ENCODE assay signal across 9 cellular contexts in genomic region chr21:41932576-41933258, GRCh38. TPM values are rescaled to one million over a fixed set of nuclear protein-coding genes. Genes with fewer than 3 reads are reported as not detected.
A peak's percentile ranks its signal among the peaks of the same experiment; 100 is the strongest.
DNase-seq lines count a peak whose midpoint lies in the region; ATAC-seq, FAIRE-seq and TF ChIP-seq lines count a peak whose summit lies in the region.
"Had no signal": no experiment of that assay in that cellular context is flagged by ENCODE, and none has a peak within 500 bp of the region (broad histone marks: within the 10 kb centered on the region; RNA-seq: fewer than 3 reads in every experiment).

No MANE protein-coding gene starts in this region.

- dilution Hi-C loops in endothelial cell of umbilical vein (cut with MboI; ENCODE audit: extremely low pct_ligation_motif_present, low sequenced_read_pairs): no loop called here

- intact Hi-C loops in endothelial cell of umbilical vein (cut with micrococcal nuclease): loop anchor here (1.0 to 5.0 kb wide), 6 partner anchors 26 to 185 kb away; partner anchors contain the start of gene PRDM15

- H3K4me3 ChIP-seq in BLaER1 (no peak overlapping the region), endothelial cell of umbilical vein (replicated peaks in 1 of 3; ENCODE audit: insufficient read depth in 1 of 3, low read depth in 1 of 3, low read length in 3 of 3) (no peak overlapping the region)

- H3K36me3 ChIP-seq in BLaER1: peaks cover 12% of the 10 kb centered on the region
- no peaks in the 10 kb centered on the region for H3K36me3 ChIP-seq in endothelial cell of umbilical vein (ENCODE audit: control insufficient read depth in 2 of 2, extremely low read depth in 1 of 2, insufficient read depth in 2 of 2, low read length in 2 of 2)

- H3K4me2 ChIP-seq in BLaER1: peak overlapping the region; percentile 67
- peak overlapping the region; percentile 48 for H3K4me2 ChIP-seq in endothelial cell of umbilical vein (ENCODE audit: insufficient read depth, low read length)

- H3K4me1 Mint-ChIP-seq in natural killer cell treated with Interleukin-12 subunit alpha and Interleukin-12 subunit beta and Interleukin-15 and Interleukin-18, amount 100 ng/mL, for 72 hours (ENCODE audit: low read depth in 2 of 2): peaks cover 10 to 25% of the 10 kb centered on the region in 2 donors

- no peak overlapping the region for H3K9ac ChIP-seq in BLaER1
- H3K9ac ChIP-seq in endothelial cell of umbilical vein (replicated peaks; ENCODE audit: extremely low read depth, insufficient read depth, low read length): peak overlapping the region; percentile 57

- no peaks in the 10 kb centered on the region for H3K9me1 ChIP-seq in endothelial cell of umbilical vein (replicated peaks; ENCODE audit: control insufficient read depth, extremely low read depth, insufficient read depth, low read length)

- no peaks in the 10 kb centered on the region for H3K36me3 Mint-ChIP-seq in natural killer cell treated with Interleukin-12 subunit alpha and Interleukin-12 subunit beta and Interleukin-15 and Interleukin-18, amount 100 ng/mL, for 72 hours

- peak; percentile 48 for FAIRE-seq in endothelial cell of umbilical vein (lab: Jason Lieb, UNC)

- H3K9me3 Mint-ChIP-seq in natural killer cell treated with Interleukin-12 subunit alpha and Interleukin-12 subunit beta and Interleukin-15 and Interleukin-18, amount 100 ng/mL, for 72 hours: no peaks in the 10 kb centered on the region

- no peak for TF ChIP-seq CTCF in endothelial cell of umbilical vein (IDR thresholded peaks at IDR 0.05; ENCODE audit: extremely low read depth in 1 of 2, insufficient read depth in 1 of 2, low read depth in 1 of 2, low read length in 2 of 2)

- no TSS peak for BruUV-seq in endothelial cell of umbilical vein (replicated peaks; lab: Mats Ljungman, UMichigan)

- TF ChIP-seq POLR2A in endothelial cell of umbilical vein (IDR thresholded peaks at IDR 0.05; ENCODE audit: low read depth, low read length): no peak

- CTCF ChIA-PET in endothelial cell of umbilical vein (lab: Charles Lee): interaction anchor here (0.6 to 5.1 kb wide), 29 partner anchors 12 to 650 kb away, joined by 3 to 93 read pairs (median 4); partner anchors contain the start of genes PRDM15 and UMODL1

- POLR2A ChIA-PET in endothelial cell of umbilical vein (lab: Charles Lee): interaction anchor here (0.7 to 1.3 kb wide), 3 partner anchors 15 to 84 kb away, joined by 3 to 4 read pairs (median 4); no protein-coding TSS in a partner anchor

- H3K79me2 ChIP-seq in endothelial cell of umbilical vein (ENCODE audit: control insufficient read depth, insufficient read depth, low read length): peaks cover 15% of the 10 kb centered on the region

- H3K27ac Mint-ChIP-seq in natural killer cell treated with Interleukin-12 subunit alpha and Interleukin-12 subunit beta and Interleukin-15 and Interleukin-18, amount 100 ng/mL, for 72 hours: no peak overlapping the region

- no peaks in the 10 kb centered on the region for H3K27me3 ChIP-seq in BLaER1
- no peaks in the 10 kb centered on the region for H3K27me3 ChIP-seq in endothelial cell of umbilical vein (ENCODE audit: control insufficient read depth in 2 of 2, insufficient read depth in 2 of 2, low read length in 2 of 2)

- peak overlapping the region; percentile 27 for H3K4me3 Mint-ChIP-seq in natural killer cell treated with Interleukin-12 subunit alpha and Interleukin-12 subunit beta and Interleukin-15 and Interleukin-18, amount 100 ng/mL, for 72 hours

- ATAC-seq in natural killer cell treated with Interleukin-12 subunit alpha and Interleukin-12 subunit beta and Interleukin-15 and Interleukin-18, amount 100 ng/mL, for 72 hours: no peak
- no peak for ATAC-seq in HG02759 (IDR thresholded peaks at IDR 0.05; ENCODE audit: unreplicated experiment)
- ATAC-seq: activated CD4-positive, CD25-positive, alpha-beta regulatory T cell treated with anti-CD3 and anti-CD28 coated beads, Interleukin-2, amount 50 U/mL, for 24 hours had no signal

- H3K9me3 ChIP-seq in BLaER1 (0 out of 2 replicates have a peak, but pooled peaks cover 7% of the 10 kb centered on the region), endothelial cell of umbilical vein (replicated peaks; ENCODE audit: control insufficient read depth, insufficient read depth, low read length) (no peaks in the 10 kb centered on the region)

- no peaks in the 10 kb centered on the region for H4K20me1 ChIP-seq in BLaER1
- no peaks in the 10 kb centered on the region for H4K20me1 ChIP-seq in endothelial cell of umbilical vein (replicated peaks; ENCODE audit: control insufficient read depth, extremely low read depth, insufficient read depth, low read length)

- peak; percentile 39 for DNase-seq in NCI-H2107 (lab: John Stamatoyannopoulos, UW)
- DNase-seq in endothelial cell of umbilical vein (ENCODE audit: low read depth, low spot score): no peak
- DNase-seq in natural killer cell treated with Interleukin-12 subunit alpha and Interleukin-12 subunit beta and Interleukin-15 and Interleukin-18, amount 100 ng/mL, for 72 hours (ENCODE audit: low spot score): no peak
- DNase-seq in T-helper 2 cell: no peak
- DNase-seq in NCI-H446 treated with DMSO at 0.1 percent for 48 hours (lab: John Stamatoyannopoulos, UW): no peak
- no peak for DNase-seq in putamen (ENCODE audit: low spot score)

- H3K27ac ChIP-seq in BLaER1 (no peak overlapping the region), endothelial cell of umbilical vein (ENCODE audit: insufficient read depth, low read depth, low read length) (peak overlapping the region; percentile 80)

- peaks cover 28 to 33% of the 10 kb centered on the region in 2 donors for H3K27me3 Mint-ChIP-seq in natural killer cell treated with Interleukin-12 subunit alpha and Interleukin-12 subunit beta and Interleukin-15 and Interleukin-18, amount 100 ng/mL, for 72 hours

- peak overlapping the region; percentile 25 for H2AFZ ChIP-seq in endothelial cell of umbilical vein (ENCODE audit: low read depth, low read length)

- H3K4me1 ChIP-seq in BLaER1 (peaks cover 61% of the 10 kb centered on the region), endothelial cell of umbilical vein (ENCODE audit: control insufficient read depth, extremely low read depth, insufficient read depth, low read length) (peaks cover 29% of the 10 kb centered on the region)

TF ChIP-seq in endothelial cell of umbilical vein, 7 proteins besides CTCF, POLR2A, EP300 and RAD21:
- TF ChIP-seq POLR2AphosphoS5 (IDR thresholded peaks at IDR 0.05; ENCODE audit: insufficient read depth, low read depth, low read length) (no peak), MAX (IDR thresholded peaks at IDR 0.05; ENCODE audit: insufficient read depth, insufficient read length) (no peak), GATA2 (IDR thresholded peaks at IDR 0.05; ENCODE audit: insufficient read depth, insufficient read length, low read depth, low read length) (no peak), FOS (IDR thresholded peaks at IDR 0.05; ENCODE audit: borderline replicate concordance, insufficient read depth, low read length) (no peak), EZH2 (IDR thresholded peaks at IDR 0.05; ENCODE audit: borderline replicate concordance, low read depth, low read length, severe bottlenecking) (no peak), MYC (IDR thresholded peaks at IDR 0.05; ENCODE audit: low read depth, low read length) (no peak), JUN (IDR thresholded peaks at IDR 0.05; ENCODE audit: borderline replicate concordance, insufficient read depth, insufficient read length, low read depth) (no peak)

RNA-seq across cellular contexts. Expression of gene C2CD2, which starts 21.1 kb away (rescaled TPM):
- total RNA-seq in endothelial cell of umbilical vein: 33.6 and 41.2 TPM in 2 replicates
- 28.3 and 32.6 TPM in 2 replicates for polyA plus RNA-seq in endothelial cell of umbilical vein
- polyA plus RNA-seq in endothelial cell of umbilical vein (2011; cell fraction: cytosol; rRNA removed): 21.2 and 21.8 TPM in 2 replicates
- polyA plus RNA-seq in endothelial cell of umbilical vein (2011; cell fraction: nucleus; rRNA removed): 69.6 and 72.9 TPM in 2 replicates
- polyA plus RNA-seq in endothelial cell of umbilical vein (2012): 18.7 and 21.2 TPM in 2 replicates
- 73.1 and 80.4 TPM in 2 replicates for polyA minus RNA-seq in endothelial cell of umbilical vein
- 15.3 TPM for polyA minus RNA-seq in endothelial cell of umbilical vein (2011; cell fraction: cytosol; rRNA and poly(A)+ RNA removed)
- polyA minus RNA-seq in endothelial cell of umbilical vein (2011; cell fraction: nucleus; rRNA and poly(A)+ RNA removed): 64.6 and 69.8 TPM in 2 replicates
- total RNA-seq in natural killer cell treated with Interleukin-12 subunit alpha and Interleukin-12 subunit beta and Interleukin-15 and Interleukin-18, amount 100 ng/mL, for 72 hours: 1 to 10 TPM; 1.4 to 2.2 TPM

RNA-seq across cellular contexts. Expression of gene PRDM15, which starts 53.6 kb away (rescaled TPM):
- total RNA-seq in endothelial cell of umbilical vein: 10.0 and 12.9 TPM in 2 replicates
- polyA plus RNA-seq in endothelial cell of umbilical vein: 11.8 TPM in 2 replicates
- polyA plus RNA-seq in endothelial cell of umbilical vein (2011; cell fraction: cytosol; rRNA removed): 5.0 and 6.9 TPM in 2 replicates
- polyA plus RNA-seq in endothelial cell of umbilical vein (2011; cell fraction: nucleus; rRNA removed): 54.8 and 60.8 TPM in 2 replicates
- 5.1 TPM in 2 replicates for polyA plus RNA-seq in endothelial cell of umbilical vein (2012)
- 10.4 and 12.8 TPM in 2 replicates for polyA minus RNA-seq in endothelial cell of umbilical vein
- 12.7 TPM for polyA minus RNA-seq in endothelial cell of umbilical vein (2011; cell fraction: cytosol; rRNA and poly(A)+ RNA removed)
- 20.4 and 21.6 TPM in 2 replicates for polyA minus RNA-seq in endothelial cell of umbilical vein (2011; cell fraction: nucleus; rRNA and poly(A)+ RNA removed)
- total RNA-seq in natural killer cell treated with Interleukin-12 subunit alpha and Interleukin-12 subunit beta and Interleukin-15 and Interleukin-18, amount 100 ng/mL, for 72 hours: 10 to 100 TPM; 12.9 to 22.1 TPM

Comparison
In these comparisons a context has a peak if more than half of its experiments do, and no peak if none do; other contexts are left out.
1. RNA of gene C2CD2, which starts 21.1 kb away (total RNA-seq): 33.6 to 41.2 TPM in endothelial cell of umbilical vein; 1.4 to 2.2 TPM in natural killer cell treated with Interleukin-12 subunit alpha and Interleukin-12 subunit beta and Interleukin-15 and Interleukin-18, amount 100 ng/mL, for 72 hours; every median in the first group is over 10 times any median in the second.